In the genomic region with DNA sequence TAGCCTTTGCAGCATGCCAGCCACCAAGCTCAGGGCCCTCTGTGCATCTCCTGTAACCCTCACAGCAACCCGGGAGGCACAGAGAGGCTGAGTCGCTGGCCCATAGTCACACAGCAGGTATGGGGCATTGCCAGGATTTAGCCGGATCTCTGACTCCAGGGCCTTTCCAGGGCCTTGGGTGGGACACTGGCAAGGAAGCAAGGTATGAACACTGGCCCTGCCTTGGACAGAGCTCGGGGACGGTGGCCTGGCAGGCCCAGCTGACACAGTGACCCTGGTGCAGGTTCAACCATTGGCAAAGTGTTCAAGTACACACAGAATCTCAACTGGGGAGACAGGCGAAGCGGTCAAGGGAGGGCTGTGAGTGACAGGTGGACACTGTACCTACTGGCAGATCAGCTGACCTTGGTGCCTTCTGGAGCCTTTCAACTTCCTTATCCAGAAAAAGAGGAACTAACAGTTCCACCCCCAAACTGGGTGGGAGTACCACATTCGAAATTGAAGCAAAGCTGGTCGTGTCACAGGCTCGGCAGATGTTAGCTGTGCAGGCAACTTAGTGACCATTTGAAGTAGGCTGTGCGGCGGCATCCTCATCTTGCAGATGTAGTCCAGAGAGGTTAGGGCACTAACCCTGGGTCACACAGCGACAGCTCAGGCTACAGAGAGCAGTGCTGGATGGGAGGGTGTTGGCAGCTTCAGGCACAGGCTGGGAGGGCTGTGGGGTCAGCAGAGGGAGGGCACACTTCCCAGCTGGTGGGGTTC, we compare ENCODE assay signal across 10 cellular contexts.
DNase-seq lines count a peak whose midpoint lies in the region; ATAC-seq, FAIRE-seq and TF ChIP-seq lines count a peak whose summit lies in the region.
"Had no signal": no experiment of that assay in that cellular context is flagged by ENCODE, and none has a peak within 500 bp of the region (broad histone marks: within the 10 kb centered on the region; RNA-seq: fewer than 3 reads in every experiment).

No MANE protein-coding gene starts in this region.

- 68% methylated on average over 13 of the region's 13 CpGs for WGBS in thymus

- H3K4me1 ChIP-seq in keratinocyte (ENCODE audit: control insufficient read depth, extremely low read depth, insufficient read depth, low read length) (peaks cover 55% of the 10 kb centered on the region), thymus (ENCODE audit: control insufficient read depth, insufficient read depth, low read length) (peaks cover 56% of the 10 kb centered on the region)

- no peak overlapping the region for H3K4me2 ChIP-seq in keratinocyte (ENCODE audit: control insufficient read depth, extremely low read depth, insufficient read depth, low read depth, low read length)

- H3K4me1 Mint-ChIP-seq in T-helper 1 cell treated with Interleukin-12 subunit alpha and Interleukin-12 subunit beta and Interleukin-4 antibody, amounts not matched to agents 30 μg/mL and 1 μg/mL, for 36 hours (ENCODE audit: low read depth) = peaks cover 57% of the 10 kb centered on the region

- H3K9me3 Mint-ChIP-seq in T-helper 1 cell treated with Interleukin-12 subunit alpha and Interleukin-12 subunit beta and Interleukin-4 antibody, amounts not matched to agents 30 μg/mL and 1 μg/mL, for 36 hours = no peaks in the 10 kb centered on the region

- H3K4me3 ChIP-seq in keratinocyte (ENCODE audit: control insufficient read depth in 2 of 3, extremely low read depth in 1 of 3, insufficient read depth in 2 of 3, low read depth in 1 of 3, low read length in 3 of 3) (no peak overlapping the region), thymus (ENCODE audit: low read length) (no peak overlapping the region)

- H3K9me3 ChIP-seq in keratinocyte (ENCODE audit: control insufficient read depth, low read depth, low read length) (no peaks in the 10 kb centered on the region), thymus (ENCODE audit: control insufficient read depth) (no peaks in the 10 kb centered on the region)

- no peak for FAIRE-seq in keratinocyte (lab: Jason Lieb, UNC)

- peak overlapping the region; percentile 65 for H3K9ac ChIP-seq in keratinocyte (ENCODE audit: control insufficient read depth, extremely low read depth, insufficient read depth, low read length)
- H3K9ac ChIP-seq: parathyroid adenoma had no signal

- peaks cover 4% of the 10 kb centered on the region for H3K9me1 ChIP-seq in keratinocyte (ENCODE audit: control insufficient read depth, extremely low read depth, insufficient read depth, low read length)

- ATAC-seq in omental fat pad (ENCODE audit: low FRiP score) = no peak

- dilution Hi-C loops in keratinocyte (cut with MboI; ENCODE audit: extremely low pct_ligation_motif_present, low sequenced_read_pairs) = no loop called here

- H3K27ac Mint-ChIP-seq in T-helper 1 cell treated with Interleukin-12 subunit alpha and Interleukin-12 subunit beta and Interleukin-4 antibody, amounts not matched to agents 30 μg/mL and 1 μg/mL, for 36 hours = peak overlapping the region; percentile 9

- H3K27ac ChIP-seq in VCaP = 0 out of 2 replicates have a peak overlapping the region, but pooled peaks have one; percentile 12
- peak overlapping the region; percentile 82 for H3K27ac ChIP-seq in keratinocyte (ENCODE audit: control insufficient read depth, insufficient read depth, low read length)
- H3K27ac ChIP-seq in thymus (ENCODE audit: low read depth) = peak overlapping the region; percentile 9
- H3K27ac ChIP-seq: parathyroid adenoma had no signal

- H3K27me3 ChIP-seq in keratinocyte (ENCODE audit: control insufficient read depth, extremely low read depth, insufficient read depth, low read length) = no peaks in the 10 kb centered on the region
- no peaks in the 10 kb centered on the region for H3K27me3 ChIP-seq in thymus (ENCODE audit: control insufficient read depth, insufficient read depth)

- H4K20me1 ChIP-seq in keratinocyte (ENCODE audit: control insufficient read depth, extremely low read depth, insufficient read depth, low read length) = peaks cover 59% of the 10 kb centered on the region

- TF ChIP-seq CTCF in VCaP (conservative IDR thresholded peaks at IDR 0.05) (no peak), keratinocyte (optimal IDR thresholded peaks at IDR 0.05 in 1 of 3, IDR thresholded peaks at IDR 0.05 in 1 of 3, conservative IDR thresholded peaks at IDR 0.05 in 1 of 3; ENCODE audit: extremely low read depth in 1 of 3, insufficient read depth in 2 of 3, low read length in 3 of 3) (no peak), omental fat pad (IDR thresholded peaks at IDR 0.05) (no peak)

- peaks cover 16% of the 10 kb centered on the region for H3K36me3 Mint-ChIP-seq in T-helper 1 cell treated with Interleukin-12 subunit alpha and Interleukin-12 subunit beta and Interleukin-4 antibody, amounts not matched to agents 30 μg/mL and 1 μg/mL, for 36 hours (ENCODE audit: low read depth)

- peaks cover 82% of the 10 kb centered on the region for H3K79me2 ChIP-seq in keratinocyte (ENCODE audit: control insufficient read depth, insufficient read depth, low read length)

- DNase-seq in T-helper 1 cell (no peak), keratinocyte (ENCODE audit: low read depth, low spot score) (no peak), NCI-H69 (lab: John Stamatoyannopoulos, UW) (no peak), omental fat pad (ENCODE audit: low spot score) (no peak)
- DNase-seq in activated CD4-positive, CD25-positive, alpha-beta regulatory T cell treated with anti-CD3 and anti-CD28 coated beads, Interleukin-2, amount 50 U/mL, for 72 hours = no peak
- DNase-seq: 8988T had no signal

- H3K4me3 Mint-ChIP-seq in T-helper 1 cell treated with Interleukin-12 subunit alpha and Interleukin-12 subunit beta and Interleukin-4 antibody, amounts not matched to agents 30 μg/mL and 1 μg/mL, for 36 hours = no peak overlapping the region

- no peak overlapping the region for H2AFZ ChIP-seq in keratinocyte (ENCODE audit: control insufficient read depth, low read length)
- H2AFZ ChIP-seq: parathyroid adenoma had no signal

- no peaks in the 10 kb centered on the region for H3K27me3 Mint-ChIP-seq in T-helper 1 cell treated with Interleukin-12 subunit alpha and Interleukin-12 subunit beta and Interleukin-4 antibody, amounts not matched to agents 30 μg/mL and 1 μg/mL, for 36 hours (ENCODE audit: low read depth)

- H3K36me3 ChIP-seq in keratinocyte (ENCODE audit: control insufficient read depth in 2 of 2, extremely low read depth in 1 of 2, insufficient read depth in 2 of 2, low read length in 2 of 2) = peaks cover 8 to 27% of the 10 kb centered on the region in 2 experiments
- peaks cover 21% of the 10 kb centered on the region for H3K36me3 ChIP-seq in thymus (ENCODE audit: control insufficient read depth, insufficient read depth)

Comparison
In these comparisons a context has a peak if more than half of its experiments do, and no peak if none do; other contexts are left out.
1. H3K27ac ChIP-seq: peak in every context shown above with its lines; median percentile 82 in keratinocyte; 12 in VCaP; 9 in thymus.